1 cellular context compared by ENCODE assay signal in genomic region chr6:43287717-43288679, GRCh38.
TF ChIP-seq lines count a peak whose summit lies in the region.

No MANE protein-coding gene starts in this region.

TF ChIP-seq in HepG2, 621 proteins besides CTCF, POLR2A, EP300 and RAD21 (continued from another document and continues in another):
- no peak for TF ChIP-seq ZXDC (CRISPR knock-in tag; IDR thresholded peaks at IDR 0.05)
- TF ChIP-seq ZC3H13 (CRISPR knock-in tag; IDR thresholded peaks at IDR 0.05), result no peak; the same call in 1 of the 2 replicates
- no peak for TF ChIP-seq SPEN (CRISPR knock-in tag; IDR thresholded peaks at IDR 0.05; ENCODE audit: low read depth)
- TF ChIP-seq ZNF609 (CRISPR knock-in tag; IDR thresholded peaks at IDR 0.05; ENCODE audit: borderline replicate concordance), result no peak
- TF ChIP-seq PATZ1 (CRISPR knock-in tag; IDR thresholded peaks at IDR 0.05), result peak; percentile 74; the same call in 1 of the 2 replicates
- 0 out of 2 replicates have a peak, but pooled peaks have one; percentile 11 for TF ChIP-seq ZBTB7A (CRISPR knock-in tag; IDR thresholded peaks at IDR 0.05)
- TF ChIP-seq TRIM22 (IDR thresholded peaks at IDR 0.05), result no peak
- TF ChIP-seq HCFC1 (IDR thresholded peaks at IDR 0.05; ENCODE audit: low read depth, low read length), result no peak
- TF ChIP-seq WIZ (CRISPR knock-in tag; IDR thresholded peaks at IDR 0.05), result 0 out of 2 replicates have a peak, but pooled peaks have one; percentile 8
- TF ChIP-seq ZNF263 (CRISPR knock-in tag; IDR thresholded peaks at IDR 0.05), result no peak
- TF ChIP-seq SNAPC5 (CRISPR knock-in tag; IDR thresholded peaks at IDR 0.05; ENCODE audit: borderline replicate concordance), result no peak
- peak; percentile 14; the same call in 1 of the 2 replicates for TF ChIP-seq MEIS1 (CRISPR knock-in tag; IDR thresholded peaks at IDR 0.05; ENCODE audit: borderline replicate concordance)
- no peak for TF ChIP-seq ZNF777 (CRISPR knock-in tag; IDR thresholded peaks at IDR 0.05)
- TF ChIP-seq ZNF883 (CRISPR knock-in tag; IDR thresholded peaks at IDR 0.05; ENCODE audit: not compliant biosample characterization), result peak; percentile 51
- TF ChIP-seq KLF13 (CRISPR knock-in tag; IDR thresholded peaks at IDR 0.05), result no peak
- TF ChIP-seq ZHX1 (CRISPR knock-in tag; IDR thresholded peaks at IDR 0.05; ENCODE audit: low read depth), result no peak
- no peak for TF ChIP-seq ZNF501 (CRISPR knock-in tag; IDR thresholded peaks at IDR 0.05)
- TF ChIP-seq ZNF274 (CRISPR knock-in tag; IDR thresholded peaks at IDR 0.05), result peak; percentile 19; the same call in 1 of the 2 replicates
- 0 out of 2 replicates have a peak, but pooled peaks have one; percentile 19 for TF ChIP-seq ARNTL (CRISPR knock-in tag; IDR thresholded peaks at IDR 0.05)
- no peak for TF ChIP-seq ZNF724P (CRISPR knock-in tag; IDR thresholded peaks at IDR 0.05; ENCODE audit: borderline replicate concordance)
- TF ChIP-seq CBX1 (IDR thresholded peaks at IDR 0.05; ENCODE audit: low read depth), result no peak
- TF ChIP-seq GZF1 (CRISPR knock-in tag; IDR thresholded peaks at IDR 0.05), result no peak
- TF ChIP-seq SMC3 (IDR thresholded peaks at IDR 0.05; ENCODE audit: low read length), result no peak
- no peak for TF ChIP-seq AHDC1 (CRISPR knock-in tag; IDR thresholded peaks at IDR 0.05; ENCODE audit: borderline replicate concordance)
- no peak for TF ChIP-seq TIGD3 (CRISPR knock-in tag; IDR thresholded peaks at IDR 0.05; ENCODE audit: borderline replicate concordance)
- TF ChIP-seq HNRNPL (IDR thresholded peaks at IDR 0.05; ENCODE audit: low read depth, low read length), result 0 out of 2 replicates have a peak, but pooled peaks have one; percentile 0
- 0 out of 2 replicates have a peak, but pooled peaks have one; percentile 17 for TF ChIP-seq MEF2D (CRISPR knock-in tag; IDR thresholded peaks at IDR 0.05)
- TF ChIP-seq KDM5B (CRISPR knock-in tag; IDR thresholded peaks at IDR 0.05; ENCODE audit: borderline replicate concordance), result peak; percentile 40; the same call in 1 of the 2 replicates
- no peak for TF ChIP-seq ZBTB33 (CRISPR knock-in tag; IDR thresholded peaks at IDR 0.05)
- TF ChIP-seq ZNF225 (CRISPR knock-in tag; IDR thresholded peaks at IDR 0.05), result 0 out of 2 replicates have a peak, but pooled peaks have one; percentile 11
- TF ChIP-seq GPN1 (CRISPR knock-in tag; IDR thresholded peaks at IDR 0.05; ENCODE audit: borderline replicate concordance), result no peak
